ENCODE assay signal across 2 cellular contexts in genomic region chr4:82524570-82525152, GRCh38.
TF ChIP-seq lines count a peak whose summit lies in the region.

No MANE protein-coding gene starts in this region.

TF ChIP-seq in IMR-90, 13 proteins besides CTCF, POLR2A, EP300 and RAD21:
- TF ChIP-seq CEBPB (IDR thresholded peaks at IDR 0.05; ENCODE audit: low read depth, low read length) (peak; percentile 83), CHD1 (IDR thresholded peaks at IDR 0.05; ENCODE audit: low read depth, low read length) (no peak)

TF ChIP-seq in HEK293T, 16 proteins besides CTCF, POLR2A, EP300 and RAD21:
- TF ChIP-seq NFRKB (IDR thresholded peaks at IDR 0.05) (no peak), BHLHE40 (IDR thresholded peaks at IDR 0.05; ENCODE audit: borderline replicate concordance) (no peak)
